ENCODE assay signal across 1 cellular context in genomic region chr7:103148994-103149807, GRCh38.
TF ChIP-seq lines count a peak whose summit lies in the region.

Gene NAPEPLD, minus strand, starts transcription at chr7:103149099. Its CDS starts 20,323 bp downstream, at chr7:103128776.

TF ChIP-seq in GM12878, 131 proteins besides CTCF, POLR2A, EP300 and RAD21 (continued from another document and continues in another):
- TF ChIP-seq ZBTB11 (CRISPR knock-in tag; IDR thresholded peaks at IDR 0.05) (no peak), MEF2A (IDR thresholded peaks at IDR 0.05; ENCODE audit: insufficient read depth, low read depth, low read length) (no peak), PRDM15 (CRISPR knock-in tag; IDR thresholded peaks at IDR 0.05) (no peak), SKIL (IDR thresholded peaks at IDR 0.05; ENCODE audit: low read depth, poor library complexity, severe bottlenecking) (no peak), SMARCA5 (IDR thresholded peaks at IDR 0.05) (0 out of 2 replicates have a peak, but pooled peaks have one; percentile 79), NR2C1 (IDR thresholded peaks at IDR 0.05) (peak; percentile 91), HDAC2 (IDR thresholded peaks at IDR 0.05) (no peak), PAX5 (IDR thresholded peaks at IDR 0.05; ENCODE audit: borderline replicate concordance, low read depth, low read length) (0 out of 2 replicates have a peak, but pooled peaks have one; percentile 11), GATAD2B (conservative IDR thresholded peaks at IDR 0.05; ENCODE audit: low read depth) (peak; percentile 93), EZH2 (IDR thresholded peaks at IDR 0.05; ENCODE audit: borderline replicate concordance, control insufficient read depth, low read depth, low read length) (no peak), CREB1 (IDR thresholded peaks at IDR 0.05; ENCODE audit: low read depth) (no peak), RB1 (IDR thresholded peaks at IDR 0.05; ENCODE audit: borderline replicate concordance) (peak; percentile 84), MAX (IDR thresholded peaks at IDR 0.05; ENCODE audit: low read depth, low read length) (peak; percentile 89), RFX5 (IDR thresholded peaks at IDR 0.05; ENCODE audit: low read depth, low read length) (no peak), SRF (IDR thresholded peaks at IDR 0.05; ENCODE audit: low read depth in 2 of 2, low read length in 2 of 2) (no peak), NFIC (IDR thresholded peaks at IDR 0.05; ENCODE audit: low read depth, low read length) (no peak), IRF4 (IDR thresholded peaks at IDR 0.05; ENCODE audit: low read depth, low read length) (no peak), KAT2A (conservative IDR thresholded peaks at IDR 0.05; ENCODE audit: control insufficient read depth, low read depth, low read length) (no peak), MTA3 (IDR thresholded peaks at IDR 0.05; ENCODE audit: borderline replicate concordance, low read length) (peak; percentile 32; the same call in 1 of the 2 replicates), ZNF687 (IDR thresholded peaks at IDR 0.05) (peak; percentile 96), USF2 (IDR thresholded peaks at IDR 0.05; ENCODE audit: borderline replicate concordance, low read depth, low read length) (no peak), SMC3 (IDR thresholded peaks at IDR 0.05; ENCODE audit: borderline replicate concordance, low read length) (no peak), LARP7 (IDR thresholded peaks at IDR 0.05) (peak; percentile 91), CEBPZ (IDR thresholded peaks at IDR 0.05; ENCODE audit: low read depth, low read length) (no peak), WRNIP1 (IDR thresholded peaks at IDR 0.05; ENCODE audit: borderline replicate concordance, low read depth, low read length) (no peak; the same call in 1 of the 2 replicates), POLR2AphosphoS2 (IDR thresholded peaks at IDR 0.05; ENCODE audit: low read depth, low read length) (no peak), SPI1 (IDR thresholded peaks at IDR 0.05; ENCODE audit: borderline replicate concordance, insufficient read depth, low read depth, low read length) (no peak), PBX3 (IDR thresholded peaks at IDR 0.05; ENCODE audit: insufficient replicate concordance, low read depth, low read length) (peak; percentile 70), ZNF24 (IDR thresholded peaks at IDR 0.05) (no peak), RCOR1 (conservative IDR thresholded peaks at IDR 0.05; ENCODE audit: low read depth, low read length) (peak; percentile 78; the same call in 1 of the 2 replicates), SREBF1 (IDR thresholded peaks at IDR 0.05; ENCODE audit: low read length) (no peak), ZNF274 (IDR thresholded peaks at IDR 0.05; ENCODE audit: insufficient read depth, insufficient read length) (no peak), SP1 (IDR thresholded peaks at IDR 0.05; ENCODE audit: low read depth, low read length) (no peak), ZBTB4 (CRISPR knock-in tag; IDR thresholded peaks at IDR 0.05) (no peak), EED (IDR thresholded peaks at IDR 0.05; ENCODE audit: low read depth) (peak; percentile 51; the same call in 1 of the 2 replicates)
